In the genomic region with DNA sequence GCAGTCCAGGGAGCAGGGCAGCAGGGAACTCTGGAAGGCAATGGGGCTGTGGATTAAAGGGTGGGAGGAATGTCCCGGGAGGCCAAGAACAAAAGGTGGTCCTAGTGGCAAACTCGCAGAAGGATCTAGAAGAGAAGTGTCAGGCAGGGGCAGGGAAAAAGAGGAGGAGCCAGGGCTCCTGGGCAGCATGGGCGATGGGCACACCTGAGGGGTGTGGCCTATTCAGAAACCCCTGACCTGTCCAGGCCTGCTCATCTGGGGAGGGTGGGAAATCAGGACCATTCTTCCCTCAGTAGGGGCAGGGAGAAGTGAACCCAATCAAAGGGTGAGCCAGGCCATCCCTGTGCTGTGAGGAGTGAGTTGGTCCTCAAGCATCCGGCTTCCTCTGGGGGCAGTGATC, we compare ENCODE assay signal across 28 cellular contexts.
"Had no signal": no experiment of that assay in that cellular context is flagged by ENCODE, and none has a peak within 500 bp of the region (broad histone marks: within the 10 kb centered on the region; RNA-seq: fewer than 3 reads in every experiment).

No MANE protein-coding gene starts in this region.

- H3K9me3 Mint-ChIP-seq: activated B cell treated with CpG ODN at 0.5 μM for 24 hours; activated CD4-positive, alpha-beta T cell treated with anti-CD3 and anti-CD28 coated beads, Interleukin-2, amount 10 ng/mL, durations not matched to agents 24 days and 14 days; activated naive CD8-positive, alpha-beta T cell treated with anti-CD3 and anti-CD28 coated beads, Interleukin-2, amount 10 ng/mL, durations not matched to agents 7 days and 5 days; activated T-cell treated with anti-CD3 and anti-CD28 coated beads, Interleukin-2, amount 50 U/mL, for 72 hours; central memory CD8-positive, alpha-beta T cell; T-cell had no signal

- H3K27ac Mint-ChIP-seq: activated B cell treated with CpG ODN at 0.5 μM for 24 hours; activated CD4-positive, alpha-beta T cell treated with anti-CD3 and anti-CD28 coated beads, Interleukin-2, amount 10 ng/mL, durations not matched to agents 24 days and 14 days; activated CD8-positive, alpha-beta T cell treated with anti-CD3 and anti-CD28 coated beads, Interleukin-2, amount 10 ng/mL, durations not matched to agents 7 days and 5 days; activated naive CD8-positive, alpha-beta T cell treated with anti-CD3 and anti-CD28 coated beads, Interleukin-2, amount 10 ng/mL, durations not matched to agents 7 days and 5 days; activated T-cell treated with anti-CD3 and anti-CD28 coated beads, Interleukin-2, amount 50 U/mL, for 72 hours; T-cell had no signal

- FAIRE-seq: TTC549 had no signal

- H3K4me3 Mint-ChIP-seq: activated B cell treated with CpG ODN at 0.5 μM for 24 hours; activated CD4-positive, alpha-beta T cell treated with anti-CD3 and anti-CD28 coated beads, Interleukin-2, amount 10 ng/mL, durations not matched to agents 24 days and 14 days; activated CD8-positive, alpha-beta T cell treated with anti-CD3 and anti-CD28 coated beads, Interleukin-2, amount 10 ng/mL, durations not matched to agents 7 days and 5 days; activated naive CD8-positive, alpha-beta T cell treated with anti-CD3 and anti-CD28 coated beads, Interleukin-2, amount 10 ng/mL, durations not matched to agents 7 days and 5 days; activated T-cell treated with anti-CD3 and anti-CD28 coated beads, Interleukin-2, amount 50 U/mL, for 72 hours; central memory CD8-positive, alpha-beta T cell; T-cell had no signal

- H3K4me2 ChIP-seq: KMS-11 had no signal

- H3K27me3 ChIP-seq: adrenal gland, breast epithelium had no signal

- ATAC-seq: activated CD8-positive, alpha-beta T cell treated with anti-CD3 and anti-CD28 coated beads, Interleukin-2, amount 10 ng/mL, durations not matched to agents 7 days and 5 days; activated T-cell treated with anti-CD3 and anti-CD28 coated beads, Interleukin-2, amount 50 U/mL, for 72 hours; Panc1; Right ventricle myocardium inferior; T-cell had no signal

- DNase-seq: activated B cell treated with CpG ODN at 0.5 μM for 24 hours; activated CD4-positive, alpha-beta T cell treated with anti-CD3 and anti-CD28 coated beads for 1 hour; activated CD4-positive, alpha-beta T cell treated with anti-CD3 and anti-CD28 coated beads, Interleukin-2, amount 10 ng/mL, durations not matched to agents 24 days and 14 days; activated CD8-positive, alpha-beta T cell treated with anti-CD3 and anti-CD28 coated beads, Interleukin-2, amount 10 ng/mL, durations not matched to agents 7 days and 5 days; activated naive CD4-positive, alpha-beta T cell treated with anti-CD3 and anti-CD28 coated beads, Interleukin-2, amount 50 U/mL, for 16 hours; activated naive CD8-positive, alpha-beta T cell treated with anti-CD3 and anti-CD28 coated beads, Interleukin-2, amount 10 ng/mL, durations not matched to agents 7 days and 5 days; activated T-cell treated with anti-CD3 and anti-CD28 coated beads, Interleukin-2, amount 50 U/mL, for 72 hours; adrenal gland; anterior cingulate cortex; NCI-H1417 treated with DMSO at 0.1 percent for 48 hours; NCI-H1694; NCI-H2107; NCI-H2171 treated with DMSO at 0.1 percent for 48 hours; NCI-H226; NCI-H69; NK-92 treated with Interleukin-12 subunit alpha and Interleukin-12 subunit beta, amount 100 ng/mL, for 24 hours; OCI-M1; RPMI8226; T-cell; T-helper 2 cell; T1000 had no signal

- H3K27ac ChIP-seq: adrenal gland, breast epithelium, KMS-11, SK-N-MC had no signal

- H3K4me1 Mint-ChIP-seq: activated B cell treated with CpG ODN at 0.5 μM for 24 hours; activated CD4-positive, alpha-beta T cell treated with anti-CD3 and anti-CD28 coated beads, Interleukin-2, amount 10 ng/mL, durations not matched to agents 24 days and 14 days; activated naive CD8-positive, alpha-beta T cell treated with anti-CD3 and anti-CD28 coated beads, Interleukin-2, amount 10 ng/mL, durations not matched to agents 7 days and 5 days; T-cell had no signal

- H3K9ac ChIP-seq: KMS-11 had no signal

- H3K4me1 ChIP-seq: adrenal gland, breast epithelium had no signal

- H3K9me3 ChIP-seq: adrenal gland, breast epithelium had no signal

- H3K36me3 Mint-ChIP-seq: activated naive CD8-positive, alpha-beta T cell treated with anti-CD3 and anti-CD28 coated beads, Interleukin-2, amount 10 ng/mL, durations not matched to agents 7 days and 5 days; T-cell had no signal

- H3K4me3 ChIP-seq: adrenal gland, breast epithelium, SK-N-MC had no signal

- H3K27me3 Mint-ChIP-seq: activated CD4-positive, alpha-beta T cell treated with anti-CD3 and anti-CD28 coated beads, Interleukin-2, amount 10 ng/mL, durations not matched to agents 24 days and 14 days had no signal

- H3K36me3 ChIP-seq: adrenal gland, breast epithelium had no signal
